ENCODE assay signal across 16 cellular contexts in genomic region chr4:125352521-125352920, GRCh38.
"Had no signal": no experiment of that assay in that cellular context is flagged by ENCODE, and none has a peak within 500 bp of the region (broad histone marks: within the 10 kb centered on the region; RNA-seq: fewer than 3 reads in every experiment).

No MANE protein-coding gene starts in this region.

- H3K27ac Mint-ChIP-seq: activated naive CD8-positive, alpha-beta T cell; stimulated activated naive CD8-positive, alpha-beta T cell treated with anti-CD3 and anti-CD28 coated beads, Interleukin-15, amount 100 ng/mL, for 72 hours had no signal

- H3K4me1 ChIP-seq: parathyroid adenoma, uterus had no signal

- H3K27me3 Mint-ChIP-seq: activated naive CD8-positive, alpha-beta T cell; stimulated activated naive CD8-positive, alpha-beta T cell treated with anti-CD3 and anti-CD28 coated beads, Interleukin-15, amount 100 ng/mL, for 72 hours had no signal

- H3K4me3 ChIP-seq: ascending aorta, heart right ventricle, tibial artery, uterus had no signal

- H3K36me3 ChIP-seq: ascending aorta, heart right ventricle, tibial artery, uterus had no signal

- H3K9me3 ChIP-seq: ascending aorta, heart right ventricle, tibial artery, uterus had no signal

- H3K4me1 Mint-ChIP-seq: stimulated activated naive CD8-positive, alpha-beta T cell treated with anti-CD3 and anti-CD28 coated beads, Interleukin-15, amount 100 ng/mL, for 72 hours had no signal

- H3K36me3 Mint-ChIP-seq: activated naive CD8-positive, alpha-beta T cell had no signal

- DNase-seq: activated CD4-positive, alpha-beta T cell treated with anti-CD3 and anti-CD28 coated beads, Interleukin-2, amount 50 U/mL, for 4 hours; activated CD4-positive, CD25-positive, alpha-beta regulatory T cell treated with anti-CD3 and anti-CD28 coated beads, Interleukin-2, amount 50 U/mL, for 72 hours; activated effector memory CD4-positive, alpha-beta T cell treated with Interleukin-2 at 50 U/mL for 16 hours; activated T-cell treated with anti-CD3 and anti-CD28 coated beads, Interleukin-2, amount 50 U/mL, for 1 hour; foreskin melanocyte; heart right ventricle; kidney; stimulated activated CD4-positive, alpha-beta T cell treated with anti-CD3 and anti-CD28 coated beads, Interleukin-15, amount 100 ng/mL, for 24 hours; stimulated activated CD4-positive, alpha-beta T cell treated with anti-CD3 and anti-CD28 coated beads, Interleukin-4, amount 100 ng/mL, for 24 hours; stimulated activated naive CD8-positive, alpha-beta T cell treated with anti-CD3 and anti-CD28 coated beads, Interleukin-15, amount 100 ng/mL, for 72 hours; T-helper 2 cell; tibial artery; uterus had no signal

- H3K27me3 ChIP-seq: ascending aorta, heart right ventricle, tibial artery, uterus had no signal

- H3K9me3 Mint-ChIP-seq: stimulated activated naive CD8-positive, alpha-beta T cell treated with anti-CD3 and anti-CD28 coated beads, Interleukin-15, amount 100 ng/mL, for 72 hours had no signal

- H3K4me3 Mint-ChIP-seq: activated naive CD8-positive, alpha-beta T cell; stimulated activated naive CD8-positive, alpha-beta T cell treated with anti-CD3 and anti-CD28 coated beads, Interleukin-15, amount 100 ng/mL, for 72 hours had no signal

- H3K27ac ChIP-seq: ascending aorta, parathyroid adenoma, tibial artery, uterus had no signal

- ATAC-seq: heart right ventricle; stimulated activated naive CD8-positive, alpha-beta T cell treated with anti-CD3 and anti-CD28 coated beads, Interleukin-15, amount 100 ng/mL, for 72 hours had no signal
